In genomic region chr12:105409881-105410471, GRCh38 we compare ENCODE assay signal across 7 cellular contexts.
DNase-seq lines count a peak whose midpoint lies in the region; TF ChIP-seq lines count a peak whose summit lies in the region.

No MANE protein-coding gene starts in this region.

- no peaks in the 10 kb centered on the region for H3K79me1 ChIP-seq in neuronal stem cell (ENCODE audit: low read depth, low read length)

- no peak overlapping the region for H3K9ac ChIP-seq in neuronal stem cell (ENCODE audit: low read depth, low read length, poor library complexity)

- H3K4me2 ChIP-seq in neuronal stem cell (ENCODE audit: insufficient read depth, low read length, poor library complexity, severe bottlenecking): no peak overlapping the region

- H4K8ac ChIP-seq in neuronal stem cell (ENCODE audit: low read depth, low read length): no peak overlapping the region

- H2BK5ac ChIP-seq in neuronal stem cell (ENCODE audit: low read length): no peak overlapping the region

- H2BK15ac ChIP-seq in neuronal stem cell (ENCODE audit: low read length): no peak overlapping the region

- H3K14ac ChIP-seq in neuronal stem cell (ENCODE audit: low read length): no peak overlapping the region

- H3K4me3 ChIP-seq in HEK293 (ENCODE audit: low read depth, low read length) (no peak overlapping the region), coronary artery (peak overlapping the region; percentile 33), neuronal stem cell (ENCODE audit: low read length in 2 of 2) (no peak overlapping the region)

- no peak for TF ChIP-seq CTCF in HEK293 (tag by site-specific recombination; IDR thresholded peaks at IDR 0.05)
- TF ChIP-seq CTCF in coronary artery (IDR thresholded peaks at IDR 0.05): no peak

- H2AK5ac ChIP-seq in neuronal stem cell (ENCODE audit: low read depth, low read length): no peak overlapping the region

- POLR2A ChIA-PET in HEK293 (lab: Yijun Ruan, JAX): interaction anchor here (0.6 kb wide), 1 partner anchor 70 kb away, joined by 4 read pairs; no protein-coding TSS in a partner anchor

- H3K27me3 ChIP-seq in neuronal stem cell (ENCODE audit: control insufficient read depth in 3 of 3, insufficient read depth in 3 of 3, low read depth in 1 of 3, low read length in 3 of 3): no peaks in the 10 kb centered on the region

- no peak overlapping the region for H2BK12ac ChIP-seq in neuronal stem cell (ENCODE audit: low read length)

- no peak overlapping the region for H3K23ac ChIP-seq in neuronal stem cell (ENCODE audit: low read depth, low read length, poor library complexity)

- H3K36me3 ChIP-seq in HEK293 (ENCODE audit: control insufficient read depth in 2 of 2, insufficient read depth in 1 of 2, low read length in 2 of 2) (no peaks in the 10 kb centered on the region), neuronal stem cell (replicated peaks in 1 of 2; ENCODE audit: control insufficient read depth in 2 of 2, insufficient read depth in 2 of 2, low read length in 2 of 2) (no peaks in the 10 kb centered on the region)

- no peak overlapping the region for H2BK120ac ChIP-seq in neuronal stem cell (ENCODE audit: low read depth, low read length)

- H2AFZ ChIP-seq in neuronal stem cell (ENCODE audit: low read length): peak overlapping the region; percentile 5

- CTCF ChIA-PET in HEK293 (lab: Yijun Ruan, JAX): interaction anchor here (0.5 to 1.3 kb wide), 4 partner anchors 9 to 750 kb away, joined by 3 to 5 read pairs (median 4); no protein-coding TSS in a partner anchor

- no peak overlapping the region for H3K18ac ChIP-seq in neuronal stem cell (ENCODE audit: low read length)

- H3K9me3 ChIP-seq in HEK293 (ENCODE audit: control insufficient read depth, insufficient read depth, low read depth, low read length) (no peaks in the 10 kb centered on the region), neuronal stem cell (replicated peaks in 1 of 2; ENCODE audit: control insufficient read depth in 2 of 2, insufficient read depth in 1 of 2, low read depth in 1 of 2, low read length in 2 of 2) (no peaks in the 10 kb centered on the region)

- H3K4me1 ChIP-seq in HEK293 (ENCODE audit: control insufficient read depth, insufficient read depth, low read length): peaks cover 28% of the 10 kb centered on the region
- H3K4me1 ChIP-seq in neuronal stem cell (ENCODE audit: control insufficient read depth in 2 of 2, insufficient read depth in 1 of 2, low read depth in 1 of 2, low read length in 2 of 2): peaks cover 3 to 8% of the 10 kb centered on the region in 2 donors

- no peak overlapping the region for H3K4ac ChIP-seq in neuronal stem cell (ENCODE audit: low read length)

- DNase-seq in NCI-H2196 treated with DMSO at 0.1 percent for 48 hours (lab: John Stamatoyannopoulos, UW; ENCODE audit: unreplicated experiment) (peak; percentile 70), coronary artery (ENCODE audit: low spot score) (peak; percentile 73), neuronal stem cell (ENCODE audit: low spot score) (no peak), activated gamma-delta T cell (lab: John Stamatoyannopoulos, UW) (no peak), GF-D8 (lab: John Stamatoyannopoulos, UW) (no peak), erythroblast (lab: John Stamatoyannopoulos, UW) (no peak)

- WGBS in neuronal stem cell (ENCODE audit: extremely low coverage in 2 of 2, insufficient read length in 2 of 2, insufficient replicate concordance in 1 of 2), 2 donors: no CpG with 5 or more reads among the region's 7 CpGs

- no peak for TF ChIP-seq POLR2A in erythroblast (IDR thresholded peaks at IDR 0.05; ENCODE audit: low read length)

- no peak overlapping the region for H4K91ac ChIP-seq in neuronal stem cell (ENCODE audit: low read depth, low read length, poor library complexity)

- peak overlapping the region; percentile 1; the same call in 1 of the 2 replicates for H3K27ac ChIP-seq in HEK293 (ENCODE audit: extremely low read depth, low read depth, low read length)
- H3K27ac ChIP-seq in coronary artery: peak overlapping the region in 1 of 2 donors; percentile 69
- no peak overlapping the region for H3K27ac ChIP-seq in neuronal stem cell (replicated peaks; ENCODE audit: low read length)

TF ChIP-seq in HEK293, 187 proteins besides CTCF, POLR2A, EP300 and RAD21 (continues in another document):
- peak; percentile 87 for TF ChIP-seq KLF17 (tag by site-specific recombination; IDR thresholded peaks at IDR 0.05)
- TF ChIP-seq ZNF610 (tag by site-specific recombination; IDR thresholded peaks at IDR 0.05; ENCODE audit: borderline replicate concordance): peak; percentile 78; the same call in 1 of the 2 replicates
- peak; percentile 76 for TF ChIP-seq ZNF843 (tag by site-specific recombination; IDR thresholded peaks at IDR 0.05)
- TF ChIP-seq ZNF785 (tag by site-specific recombination; IDR thresholded peaks at IDR 0.05): no peak
- TF ChIP-seq PRDM4 (tag by site-specific recombination; IDR thresholded peaks at IDR 0.05): peak; percentile 77
- TF ChIP-seq TRIM28 (IDR thresholded peaks at IDR 0.05; ENCODE audit: borderline replicate concordance, low read length): peak; percentile 89
- peak; percentile 59; the same call in 1 of the 2 replicates for TF ChIP-seq ZXDB (tag by site-specific recombination; IDR thresholded peaks at IDR 0.05)
- TF ChIP-seq ZNF660 (tag by site-specific recombination; IDR thresholded peaks at IDR 0.05): peak; percentile 84; the same call in 1 of the 2 replicates
- peak; percentile 43; the same call in 1 of the 2 replicates for TF ChIP-seq ZNF214 (tag by site-specific recombination; IDR thresholded peaks at IDR 0.05; ENCODE audit: borderline replicate concordance)
- peak; percentile 39 for TF ChIP-seq KLF1 (tag by site-specific recombination; IDR thresholded peaks at IDR 0.05)
- TF ChIP-seq ZNF776 (tag by site-specific recombination; IDR thresholded peaks at IDR 0.05; ENCODE audit: borderline replicate concordance): peak; percentile 89; the same call in 1 of the 2 replicates
- peak; percentile 69 for TF ChIP-seq OSR2 (tag by site-specific recombination; IDR thresholded peaks at IDR 0.05)
- TF ChIP-seq ZNF302 (tag by site-specific recombination; IDR thresholded peaks at IDR 0.05; ENCODE audit: low read depth): peak; percentile 53; the same call in 1 of the 2 replicates
- TF ChIP-seq ZNF174 (tag by site-specific recombination; IDR thresholded peaks at IDR 0.05): no peak
- TF ChIP-seq ZNF596 (tag by site-specific recombination; IDR thresholded peaks at IDR 0.05): no peak
- no peak for TF ChIP-seq ZBTB21 (tag by site-specific recombination; IDR thresholded peaks at IDR 0.05)
- TF ChIP-seq ZBTB17 (tag by site-specific recombination; IDR thresholded peaks at IDR 0.05): no peak
- peak; percentile 72 for TF ChIP-seq FEZF1 (tag by site-specific recombination; IDR thresholded peaks at IDR 0.05)
- TF ChIP-seq ZNF571 (tag by site-specific recombination; IDR thresholded peaks at IDR 0.05): peak; percentile 85; the same call in 1 of the 2 replicates
- TF ChIP-seq ZNF398 (tag by site-specific recombination; IDR thresholded peaks at IDR 0.05): peak; percentile 83
- TF ChIP-seq ZNF335 (tag by site-specific recombination; conservative IDR thresholded peaks at IDR 0.05): peak; percentile 37; the same call in 1 of the 2 replicates
- TF ChIP-seq ZNF580 (tag by site-specific recombination; IDR thresholded peaks at IDR 0.05): 0 out of 2 replicates have a peak, but pooled peaks have one; percentile 45

Comparison
In these comparisons a context has a peak if more than half of its experiments do, and no peak if none do; other contexts are left out.
1. DNase-seq: peak in NCI-H2196 treated with DMSO at 0.1 percent for 48 hours (single experiment) and coronary artery (single experiment); none in neuronal stem cell (single experiment), activated gamma-delta T cell (single experiment), GF-D8 (single experiment) and erythroblast (0 of 2).